Comparison of ENCODE assay signal across 10 cellular contexts in the genomic region with DNA sequence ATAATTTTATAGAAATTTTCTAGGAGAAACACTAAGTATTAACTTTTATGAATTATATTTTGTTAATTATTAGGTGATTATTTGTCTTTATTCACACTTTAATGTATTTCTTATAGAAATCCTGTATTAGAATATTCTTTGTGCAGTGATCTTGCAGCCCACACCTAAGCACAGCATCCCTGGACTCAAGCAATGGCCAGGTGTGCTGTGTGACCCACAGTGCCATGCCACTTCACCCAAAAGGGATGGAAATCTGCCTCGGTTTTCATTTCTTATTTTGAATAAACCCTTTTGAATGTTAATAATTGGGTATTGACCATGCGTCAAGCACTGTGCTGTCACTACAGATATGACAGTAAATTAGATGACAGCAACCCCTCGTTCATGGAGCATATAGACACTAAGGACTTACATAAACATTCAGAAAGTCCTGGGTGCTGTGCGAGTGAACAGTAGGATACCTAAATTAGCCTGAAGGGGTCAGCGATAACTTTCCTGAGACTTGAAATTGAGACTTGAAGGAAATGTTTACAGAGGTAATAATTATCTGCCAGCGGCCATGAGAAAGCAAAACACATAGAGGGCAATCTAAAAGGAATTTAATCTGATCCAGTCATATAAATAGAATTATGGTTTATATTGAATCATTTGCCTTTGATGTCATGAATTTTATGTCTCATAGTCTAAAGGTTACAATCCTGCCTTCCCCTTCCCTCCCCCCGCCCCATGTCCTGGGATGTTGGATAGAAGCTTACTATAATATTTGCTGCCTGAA. TPM values are rescaled to one million over a fixed set of nuclear protein-coding genes. Genes with fewer than 3 reads are reported as not detected.
DNase-seq lines count a peak whose midpoint lies in the region; TF ChIP-seq lines count a peak whose summit lies in the region.
"Had no signal": no experiment of that assay in that cellular context is flagged by ENCODE, and none has a peak within 500 bp of the region (broad histone marks: within the 10 kb centered on the region; RNA-seq: fewer than 3 reads in every experiment).

No MANE protein-coding gene starts in this region.

- H3K27me3 Mint-ChIP-seq in glutamatergic neuron (ENCODE audit: unreplicated experiment), result no peaks in the 10 kb centered on the region
- H3K27me3 Mint-ChIP-seq: central memory CD8-positive, alpha-beta T cell; naive B cell had no signal

- no peaks in the 10 kb centered on the region for H3K36me3 Mint-ChIP-seq in glutamatergic neuron (ENCODE audit: unreplicated experiment)
- H3K36me3 Mint-ChIP-seq: naive B cell had no signal

- H3K9me3 ChIP-seq in HEK293 (ENCODE audit: control insufficient read depth, insufficient read depth, low read depth, low read length), result no peaks in the 10 kb centered on the region
- H3K9me3 ChIP-seq in suprapubic skin, result no peaks in the 10 kb centered on the region

- H3K4me3 ChIP-seq in HEK293 (ENCODE audit: low read depth, low read length) (no peak overlapping the region), suprapubic skin (no peak overlapping the region)

- no peak overlapping the region for H3K27ac Mint-ChIP-seq in glutamatergic neuron (ENCODE audit: unreplicated experiment)
- H3K27ac Mint-ChIP-seq: naive B cell had no signal

- no peak overlapping the region for H3K27ac ChIP-seq in HEK293 (ENCODE audit: extremely low read depth, low read depth, low read length)
- no peak overlapping the region for H3K27ac ChIP-seq in suprapubic skin

- no peak for TF ChIP-seq EP300 in suprapubic skin (IDR thresholded peaks at IDR 0.05)

- H3K27me3 ChIP-seq in suprapubic skin, result no peaks in the 10 kb centered on the region

- 62% methylated on average over 7 of the region's 7 CpGs for WGBS in suprapubic skin

- no peaks in the 10 kb centered on the region for H3K9me3 Mint-ChIP-seq in glutamatergic neuron (ENCODE audit: unreplicated experiment)
- H3K9me3 Mint-ChIP-seq: central memory CD8-positive, alpha-beta T cell; naive B cell had no signal

- peak; percentile 63 for DNase-seq in A172 (ENCODE audit: low spot score)
- DNase-seq in SK-MEL-5 (ENCODE audit: low read depth, low spot score), result peak; percentile 43
- no peak for DNase-seq in glutamatergic neuron
- no peak for DNase-seq in activated effector memory CD4-positive, alpha-beta T cell treated with Interleukin-2 at 50 U/mL for 16 hours
- no peak for DNase-seq in GM19238 (ENCODE audit: insufficient read length, low spot score)
- no peak for DNase-seq in suprapubic skin (ENCODE audit: low spot score in 2 of 2)
- no peak for DNase-seq in middle frontal gyrus (ENCODE audit: extremely low spot score, low spot score)
- DNase-seq: naive B cell had no signal

- H3K4me3 Mint-ChIP-seq in glutamatergic neuron (ENCODE audit: unreplicated experiment), result no peak overlapping the region
- H3K4me3 Mint-ChIP-seq: central memory CD8-positive, alpha-beta T cell; naive B cell had no signal

- POLR2A ChIA-PET in HEK293 (lab: Yijun Ruan, JAX), result no interaction called here

- H3K4me1 Mint-ChIP-seq in glutamatergic neuron (ENCODE audit: low read depth, unreplicated experiment), result peaks cover 9% of the 10 kb centered on the region
- H3K4me1 Mint-ChIP-seq: central memory CD8-positive, alpha-beta T cell; naive B cell had no signal

- H3K4me1 ChIP-seq in HEK293 (ENCODE audit: control insufficient read depth, insufficient read depth, low read length) (peaks cover 14% of the 10 kb centered on the region), suprapubic skin (no peaks in the 10 kb centered on the region)

- peak; percentile 26; the same call in 1 of the 2 replicates for TF ChIP-seq CTCF in HEK293 (tag by site-specific recombination; IDR thresholded peaks at IDR 0.05)
- peak; percentile 12 for TF ChIP-seq CTCF in glutamatergic neuron (IDR thresholded peaks at IDR 0.05; ENCODE audit: partially characterized antibody, unreplicated experiment)
- TF ChIP-seq CTCF in suprapubic skin (IDR thresholded peaks at IDR 0.05), result no peak

- in situ Hi-C loops in SK-MEL-5 (cut with HindIII; ENCODE audit: low pct_unique_long_range_greater_than_20kb, low sequenced_read_pairs), result loop anchor here (10.0 kb wide), 1 partner anchor 84 kb away; no protein-coding TSS in a partner anchor

- H3K36me3 ChIP-seq in HEK293 (ENCODE audit: control insufficient read depth in 2 of 2, insufficient read depth in 1 of 2, low read length in 2 of 2) (peaks cover 0 to 6% of the 10 kb centered on the region in 2 experiments; a peak in 1 of 3 replicates), suprapubic skin (no peaks in the 10 kb centered on the region)

- no peak for TF ChIP-seq POLR2A in suprapubic skin (IDR thresholded peaks at IDR 0.05)

- CTCF ChIA-PET in HEK293 (lab: Yijun Ruan, JAX), result interaction anchor here (0.6 to 6.6 kb wide), 50 partner anchors 17 to 1788 kb away, joined by 3 to 352 read pairs (median 4); partner anchors contain the start of genes GULP1 and TFPI

TF ChIP-seq in HEK293, 187 proteins besides CTCF, POLR2A, EP300 and RAD21:
- TF ChIP-seq SP7 (tag by site-specific recombination; IDR thresholded peaks at IDR 0.05) (peak; percentile 40; the same call in 1 of the 2 replicates), PRDM6 (tag by site-specific recombination; IDR thresholded peaks at IDR 0.05) (0 out of 2 replicates have a peak, but pooled peaks have one; percentile 36), ZBTB21 (tag by site-specific recombination; IDR thresholded peaks at IDR 0.05) (no peak), ZNF658 (tag by site-specific recombination; IDR thresholded peaks at IDR 0.05) (no peak), ZNF629 (tag by site-specific recombination; IDR thresholded peaks at IDR 0.05) (0 out of 2 replicates have a peak, but pooled peaks have one; percentile 11), ZNF843 (tag by site-specific recombination; IDR thresholded peaks at IDR 0.05) (0 out of 2 replicates have a peak, but pooled peaks have one; percentile 45), TCF7L2 (IDR thresholded peaks at IDR 0.05; ENCODE audit: borderline replicate concordance, low read depth, low read length) (peak; percentile 89), ZSCAN30 (tag by site-specific recombination; IDR thresholded peaks at IDR 0.05) (peak; percentile 72; the same call in 1 of the 2 replicates), ZNF654 (tag by site-specific recombination; IDR thresholded peaks at IDR 0.05; ENCODE audit: low read depth) (peak; percentile 45)
- TF ChIP-seq, protein P1, sequence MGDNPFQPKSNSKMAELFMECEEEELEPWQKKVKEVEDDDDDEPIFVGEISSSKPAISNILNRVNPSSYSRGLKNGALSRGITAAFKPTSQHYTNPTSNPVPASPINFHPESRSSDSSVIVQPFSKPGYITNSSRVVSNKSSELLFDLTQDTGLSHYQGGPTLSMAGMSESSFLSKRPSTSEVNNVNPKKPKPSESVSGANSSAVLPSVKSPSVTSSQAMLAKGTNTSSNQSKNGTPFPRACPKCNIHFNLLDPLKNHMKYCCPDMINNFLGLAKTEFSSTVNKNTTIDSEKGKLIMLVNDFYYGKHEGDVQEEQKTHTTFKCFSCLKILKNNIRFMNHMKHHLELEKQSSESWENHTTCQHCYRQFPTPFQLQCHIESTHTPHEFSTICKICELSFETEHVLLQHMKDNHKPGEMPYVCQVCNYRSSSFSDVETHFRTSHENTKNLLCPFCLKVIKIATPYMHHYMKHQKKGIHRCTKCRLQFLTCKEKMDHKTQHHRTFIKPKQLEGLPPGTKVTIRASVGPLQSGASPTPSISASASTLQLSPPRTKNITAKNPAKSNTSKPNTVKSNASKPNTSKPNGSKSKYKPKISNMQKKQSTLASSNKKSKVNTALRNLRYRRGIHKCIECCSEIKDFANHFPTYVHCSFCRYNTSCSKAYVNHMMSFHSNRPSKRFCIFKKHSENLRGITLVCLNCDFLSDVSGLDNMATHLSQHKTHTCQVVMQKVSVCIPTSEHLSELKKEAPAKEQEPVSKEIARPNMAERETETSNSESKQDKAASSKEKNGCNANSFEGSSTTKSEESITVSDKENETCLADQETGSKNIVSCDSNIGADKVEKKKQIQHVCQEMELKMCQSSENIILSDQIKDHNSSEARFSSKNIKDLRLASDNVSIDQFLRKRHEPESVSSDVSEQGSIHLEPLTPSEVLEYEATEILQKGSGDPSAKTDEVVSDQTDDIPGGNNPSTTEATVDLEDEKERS (tag by site-specific recombination; IDR thresholded peaks at IDR 0.05), result no peak

RNA-seq across cellular contexts. Expression of gene CALCRL, which starts 52.7 kb away (rescaled TPM):
- 0.05 and 2.3 TPM in 2 replicates for total RNA-seq in A172 (2014; rRNA removed; shearing (Covaris generic))
- total RNA-seq in SK-MEL-5 (2014; rRNA removed; shearing (Covaris generic)), result 1.1 and 1.7 TPM in 2 replicates
- 0.29 and 0.75 TPM in 2 replicates for polyA plus RNA-seq in SK-MEL-5 (2015; cell fraction: cytosol; rRNA removed)
- polyA plus RNA-seq in SK-MEL-5 (2015; cell fraction: nucleus; rRNA removed), result 0.25 and 0.49 TPM in 2 replicates
- total RNA-seq in glutamatergic neuron (ENCODE audit: unreplicated experiment) (2.1 TPM), suprapubic skin (10 to 100 TPM; 16.1 to 31.1 (median 17.6) TPM)

RNA-seq across cellular contexts. Expression of gene TFPI, which starts 53.5 kb away (rescaled TPM):
- total RNA-seq in A172 (2014; rRNA removed; shearing (Covaris generic)), result 166 and 226 TPM in 2 replicates
- total RNA-seq in SK-MEL-5 (2014; rRNA removed; shearing (Covaris generic)), result 15.3 and 20.5 TPM in 2 replicates
- 15.8 and 18.8 TPM in 2 replicates for polyA plus RNA-seq in SK-MEL-5 (2015; cell fraction: cytosol; rRNA removed)
- 6.3 and 9.6 TPM in 2 replicates for polyA plus RNA-seq in SK-MEL-5 (2015; cell fraction: nucleus; rRNA removed)
- total RNA-seq in glutamatergic neuron (ENCODE audit: unreplicated experiment), result 0.59 TPM
- 10 to 100 TPM in 3 of 4 donors, 1 to 10 TPM in 1; 6.3 to 23.1 (median 18.0) TPM for total RNA-seq in suprapubic skin

Comparison
In these comparisons a context has a peak if more than half of its experiments do, and no peak if none do; other contexts are left out.
1. DNase-seq: peak in A172 (single experiment) and SK-MEL-5 (single experiment); none in glutamatergic neuron (single experiment), activated effector memory CD4-positive, alpha-beta T cell treated with Interleukin-2 at 50 U/mL for 16 hours (single experiment), GM19238 (single experiment), suprapubic skin (0 of 2) and middle frontal gyrus (single experiment).
2. CTCF ChIP-seq: peak in HEK293 (single experiment) and glutamatergic neuron (single experiment); none in suprapubic skin (0 of 2).